ENCODE assay signal across 30 cellular contexts in genomic region chr3:123405021-123405420, GRCh38. TPM values are rescaled to one million over a fixed set of nuclear protein-coding genes. Genes with fewer than 3 reads are reported as not detected.
DNase-seq lines count a peak whose midpoint lies in the region; ATAC-seq and TF ChIP-seq lines count a peak whose summit lies in the region.
"Had no signal": no experiment of that assay in that cellular context is flagged by ENCODE, and none has a peak within 500 bp of the region (broad histone marks: within the 10 kb centered on the region; RNA-seq: fewer than 3 reads in every experiment).

No MANE protein-coding gene starts in this region.

- no peak for ATAC-seq in gastroesophageal sphincter
- ATAC-seq: activated T-cell treated with anti-CD3 and anti-CD28 coated beads, Interleukin-2, amount 50 U/mL, for 4 hours; body of pancreas; left colon had no signal

- H3K27ac ChIP-seq in gastroesophageal sphincter: peak overlapping the region; percentile 90 to 99 (median 92)
- H3K27ac ChIP-seq in neuronal stem cell (replicated peaks; ENCODE audit: low read length): no peak overlapping the region
- H3K27ac ChIP-seq in tibial artery: peak overlapping the region; percentile 89 to 96
- H3K27ac ChIP-seq: 22Rv1, C4-2B, GM23248, hepatocyte, SJCRH30, suprapubic skin, vagina had no signal

- H4K91ac ChIP-seq in neuronal stem cell (ENCODE audit: low read depth, low read length, poor library complexity): no peak overlapping the region

- no peak overlapping the region for H4K8ac ChIP-seq in neuronal stem cell (ENCODE audit: low read depth, low read length)

- intact Hi-C loops in tibial artery (cut with DNase I; ENCODE audit: low total_unique reads): no loop called here

- no peak overlapping the region for H2AFZ ChIP-seq in neuronal stem cell (ENCODE audit: low read length)
- H2AFZ ChIP-seq: GM23248, hepatocyte had no signal

- H2BK120ac ChIP-seq in neuronal stem cell (ENCODE audit: low read depth, low read length): no peak overlapping the region

- H2AK5ac ChIP-seq in neuronal stem cell (ENCODE audit: low read depth, low read length): peak overlapping the region; percentile 15

- H2BK15ac ChIP-seq in neuronal stem cell (ENCODE audit: low read length): no peak overlapping the region

- DNase-seq in NCI-H1694 (lab: John Stamatoyannopoulos, UW) (peak; percentile 20), NCI-H1694 treated with DMSO at 0.1 percent for 48 hours (lab: John Stamatoyannopoulos, UW) (no peak), neuronal stem cell (ENCODE audit: low spot score) (no peak), tibial artery (no peak), NCI-H2196 (lab: John Stamatoyannopoulos, UW; ENCODE audit: unreplicated experiment) (no peak), GM10248 (ENCODE audit: extremely low spot score) (no peak)
- DNase-seq in stimulated activated CD4-positive, alpha-beta T cell treated with anti-CD3 and anti-CD28 coated beads, Interleukin-4, amount 100 ng/mL, for 4 hours: no peak
- DNase-seq: activated CD4-positive, alpha-beta T cell treated with anti-CD3 and anti-CD28 coated beads, Interleukin-2, amount 10 ng/mL, durations not matched to agents 7 days and 5 days; activated gamma-delta T cell treated with Interleukin-2 at 50 U/mL for 16 hours; activated T-cell treated with anti-CD3 and anti-CD28 coated beads, Interleukin-2, amount 50 U/mL, for 4 hours; body of pancreas; Calu3; DND-41; effector memory CD4-positive, alpha-beta T cell; foreskin fibroblast; GM23248; left colon; naive B cell; NCI-H1436 treated with DMSO at 0.1 percent for 48 hours; NCI-H526; occipital lobe; retina; SJCRH30; T1000 had no signal

- no peaks in the 10 kb centered on the region for H3K79me1 ChIP-seq in neuronal stem cell (ENCODE audit: low read depth, low read length)

- no peak for TF ChIP-seq EP300 in gastroesophageal sphincter (IDR thresholded peaks at IDR 0.05)

- no peaks in the 10 kb centered on the region for H3K36me3 ChIP-seq in gastroesophageal sphincter
- H3K36me3 ChIP-seq in neuronal stem cell (replicated peaks in 1 of 2; ENCODE audit: control insufficient read depth in 2 of 2, insufficient read depth in 2 of 2, low read length in 2 of 2): no peaks in the 10 kb centered on the region
- H3K36me3 ChIP-seq in tibial artery: no peaks in the 10 kb centered on the region
- H3K36me3 ChIP-seq: SJCRH30, suprapubic skin, vagina had no signal

- H3K27me3 ChIP-seq in gastroesophageal sphincter (no peaks in the 10 kb centered on the region), neuronal stem cell (ENCODE audit: control insufficient read depth in 3 of 3, insufficient read depth in 3 of 3, low read depth in 1 of 3, low read length in 3 of 3) (peaks cover 0 to 31% (median 0%) of the 10 kb centered on the region in 3 experiments), tibial artery (no peaks in the 10 kb centered on the region)
- H3K27me3 ChIP-seq: body of pancreas, hepatocyte, vagina had no signal

- H3K4me3 ChIP-seq in gastroesophageal sphincter (peak overlapping the region in 1 of 2 donors; percentile 42), neuronal stem cell (ENCODE audit: low read length in 2 of 2) (no peak overlapping the region), tibial artery (no peak overlapping the region)
- H3K4me3 ChIP-seq: body of pancreas, GM23248, hepatocyte, SJCRH30, suprapubic skin, vagina had no signal

- H3K9ac ChIP-seq in neuronal stem cell (ENCODE audit: low read depth, low read length, poor library complexity): peak overlapping the region; percentile 13
- H3K9ac ChIP-seq: GM23248 had no signal

- 47% methylated on average over 3 of the region's 11 CpGs; no CpG with 5 or more reads in 1 of the 2 donors for WGBS in gastroesophageal sphincter (ENCODE audit: low coverage in 1 of 2), 2 donors
- WGBS in neuronal stem cell (ENCODE audit: extremely low coverage in 2 of 2, insufficient read length in 2 of 2, insufficient replicate concordance in 1 of 2), 2 donors: no CpG with 5 or more reads among the region's 11 CpGs

- no peak overlapping the region for H3K14ac ChIP-seq in neuronal stem cell (ENCODE audit: low read length)

- H3K23ac ChIP-seq in neuronal stem cell (ENCODE audit: low read depth, low read length, poor library complexity): peak overlapping the region; percentile 26

- H2BK12ac ChIP-seq in neuronal stem cell (ENCODE audit: low read length): no peak overlapping the region

- POLR2A ChIA-PET in GM10248 (lab: Yijun Ruan, JAX): no interaction called here

- peak overlapping the region; percentile 26 for H3K4ac ChIP-seq in neuronal stem cell (ENCODE audit: low read length)

- TF ChIP-seq CTCF in gastroesophageal sphincter (IDR thresholded peaks at IDR 0.05) (no peak), tibial artery (IDR thresholded peaks at IDR 0.05) (no peak), GM10248 (IDR thresholded peaks at IDR 0.05; ENCODE audit: control extremely low read depth, extremely low read depth, low read depth, missing control alignments) (no peak)

- no peak for TF ChIP-seq POLR2A in gastroesophageal sphincter (IDR thresholded peaks at IDR 0.05)

- H3K4me2 ChIP-seq in neuronal stem cell (ENCODE audit: insufficient read depth, low read length, poor library complexity, severe bottlenecking): no peak overlapping the region
- H3K4me2 ChIP-seq: hepatocyte had no signal

- CTCF ChIA-PET in GM10248 (lab: Yijun Ruan, JAX): no interaction called here

- no peak overlapping the region for H2BK5ac ChIP-seq in neuronal stem cell (ENCODE audit: low read length)

- H3K4me1 ChIP-seq in gastroesophageal sphincter (peaks cover 11 to 96% (median 29%) of the 10 kb centered on the region in 3 donors), neuronal stem cell (ENCODE audit: control insufficient read depth in 2 of 2, insufficient read depth in 1 of 2, low read depth in 1 of 2, low read length in 2 of 2) (peaks cover 0 to 3% of the 10 kb centered on the region in 2 donors), tibial artery (peaks cover 0 to 98% (median 50%) of the 10 kb centered on the region in 4 donors)
- H3K4me1 ChIP-seq: SJCRH30, suprapubic skin had no signal

- no peaks in the 10 kb centered on the region for H3K9me3 ChIP-seq in gastroesophageal sphincter
- no peaks in the 10 kb centered on the region for H3K9me3 ChIP-seq in neuronal stem cell (replicated peaks in 1 of 2; ENCODE audit: control insufficient read depth in 2 of 2, insufficient read depth in 1 of 2, low read depth in 1 of 2, low read length in 2 of 2)
- H3K9me3 ChIP-seq in tibial artery: no peaks in the 10 kb centered on the region
- H3K9me3 ChIP-seq: body of pancreas, SJCRH30, suprapubic skin, vagina had no signal

- H3K18ac ChIP-seq in neuronal stem cell (ENCODE audit: low read length): peak overlapping the region; percentile 49

RNA-seq across cellular contexts. Expression of gene ADCY5, which starts 43.9 kb away (rescaled TPM):
- 100 to 1,000 TPM; 119 to 251 (median 185) TPM for total RNA-seq in gastroesophageal sphincter
- polyA plus RNA-seq in neuronal stem cell (2013, experiment 1 of 2): 2.2 TPM
- 2.2 TPM for polyA plus RNA-seq in neuronal stem cell (2013, experiment 2 of 2)
- total RNA-seq: activated CD4-positive, alpha-beta T cell treated with anti-CD3 and anti-CD28 coated beads, Interleukin-2, amount 10 ng/mL, durations not matched to agents 7 days and 5 days had no signal
